Comparison of ENCODE assay signal across 23 cellular contexts in the genomic region with DNA sequence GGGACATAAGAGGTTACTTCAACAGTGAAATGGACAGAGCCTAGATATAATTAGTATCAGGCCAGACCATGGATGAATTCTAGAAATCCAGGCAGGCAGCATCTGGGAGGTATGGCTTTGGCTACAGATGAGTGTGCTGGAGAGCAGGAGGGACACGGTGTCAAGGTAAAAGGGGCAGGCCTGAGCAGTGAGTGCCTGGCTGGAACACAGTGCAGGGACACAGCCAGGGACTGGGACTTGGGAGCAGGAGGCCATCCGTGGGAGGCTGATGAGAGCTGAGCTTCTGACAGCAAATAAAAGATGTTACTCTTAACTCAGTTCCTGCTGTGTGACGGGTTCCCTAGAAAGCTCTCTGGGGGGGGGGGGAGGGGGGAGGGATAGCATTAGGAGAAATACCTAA. TPM values are rescaled to one million over a fixed set of nuclear protein-coding genes. Genes with fewer than 3 reads are reported as not detected.
DNase-seq lines count a peak whose midpoint lies in the region; ATAC-seq, FAIRE-seq and TF ChIP-seq lines count a peak whose summit lies in the region.
"Had no signal": no experiment of that assay in that cellular context is flagged by ENCODE, and none has a peak within 500 bp of the region (broad histone marks: within the 10 kb centered on the region; RNA-seq: fewer than 3 reads in every experiment).

No MANE protein-coding gene starts in this region.

- no peak overlapping the region for H4K91ac ChIP-seq in IMR-90 (ENCODE audit: insufficient read depth, low read depth, low read length)

- H3K4me3 ChIP-seq in IMR-90 (ENCODE audit: insufficient read depth, low read depth, low read length) (no peak overlapping the region), astrocyte (ENCODE audit: insufficient read depth, low read depth, low read length) (no peak overlapping the region), hepatocyte (no peak overlapping the region), suprapubic skin (no peak overlapping the region)
- H3K4me3 ChIP-seq: GM12878, SJSA1 had no signal

- DNase-seq in IMR-90 (no peak), astrocyte (ENCODE audit: low read depth) (no peak), hepatocyte (ENCODE audit: low spot score) (no peak), suprapubic skin (ENCODE audit: low spot score in 2 of 2) (no peak), NCI-H128 (lab: John Stamatoyannopoulos, UW; ENCODE audit: unreplicated experiment) (no peak), progenitor cell of endocrine pancreas (ENCODE audit: low spot score, unreplicated experiment) (no peak), MCF 10A (ENCODE audit: unreplicated experiment) (no peak), chondrocyte (ENCODE audit: low spot score) (no peak)
- DNase-seq: CD4-positive, CD25-positive, alpha-beta regulatory T cell; COR-L47; DMS 273 treated with DMSO at 0.1 percent for 48 hours; DND-41; H9; NCI-H1092 treated with DMSO at 0.1 percent for 48 hours; NCI-H146; NCI-H2029; NCI-H2227 treated with DMSO at 0.1 percent for 48 hours; NCI-H510A treated with DMSO at 0.1 percent for 48 hours; NCI-H82; OCI-M1 had no signal

- TF ChIP-seq POLR2A in IMR-90 (IDR thresholded peaks at IDR 0.05; ENCODE audit: low read depth, low read length) (no peak), suprapubic skin (IDR thresholded peaks at IDR 0.05) (no peak)

- H3K4ac ChIP-seq in IMR-90 (ENCODE audit: low read depth, low read length), result no peak overlapping the region

- no peak for TF ChIP-seq EP300 in suprapubic skin (IDR thresholded peaks at IDR 0.05)

- no TSS peak for BruUV-seq in IMR-90 (replicated peaks; lab: Mats Ljungman, UMichigan)
- no TSS peak for BruUV-seq in MCF 10A (replicated peaks; lab: Mats Ljungman, UMichigan)

- WGBS in IMR-90 (ENCODE audit: extremely low coverage in 2 of 2, insufficient read length in 1 of 2), 2 experiments, result 43% methylated on average over 1 of the region's 3 CpGs; no CpG with 5 or more reads in 1 of the 2 experiments
- 49% methylated on average over 3 of the region's 3 CpGs for WGBS in hepatocyte (ENCODE audit: low lambda C conversion rate, missing lambda C conversion rate)
- WGBS in suprapubic skin, result 58% methylated on average over 3 of the region's 3 CpGs

- 0 out of 2 replicates have a peak overlapping the region, but pooled peaks have one; percentile 48 for H2AK5ac ChIP-seq in IMR-90 (ENCODE audit: low read depth, low read length)

- H3K36me3 Mint-ChIP-seq in astrocyte (ENCODE audit: low read depth, unreplicated experiment) (peaks cover 2% of the 10 kb centered on the region), progenitor cell of endocrine pancreas (ENCODE audit: insufficient read depth) (no peaks in the 10 kb centered on the region), MCF 10A (ENCODE audit: insufficient read depth, unreplicated experiment) (peaks cover 7% of the 10 kb centered on the region), chondrocyte (ENCODE audit: low read depth) (no peaks in the 10 kb centered on the region)
- H3K36me3 Mint-ChIP-seq: CD4-positive, CD25-positive, alpha-beta regulatory T cell had no signal

- H3K4me2 ChIP-seq in IMR-90 (ENCODE audit: low read depth, low read length) (no peak overlapping the region), astrocyte (ENCODE audit: low read length) (no peak overlapping the region), hepatocyte (no peak overlapping the region)

- H3K18ac ChIP-seq in IMR-90 (ENCODE audit: low read depth, low read length), result no peak overlapping the region

- no peaks in the 10 kb centered on the region for H3K27me3 ChIP-seq in IMR-90 (ENCODE audit: control insufficient read depth, insufficient read depth, low read length)
- H3K27me3 ChIP-seq in astrocyte (ENCODE audit: insufficient read depth, low read length), result no peaks in the 10 kb centered on the region
- H3K27me3 ChIP-seq in hepatocyte, result no peaks in the 10 kb centered on the region
- no peaks in the 10 kb centered on the region for H3K27me3 ChIP-seq in suprapubic skin
- H3K27me3 ChIP-seq: SJSA1 had no signal

- no peak overlapping the region for H3K27ac ChIP-seq in IMR-90 (ENCODE audit: insufficient read depth, low read length)
- H3K27ac ChIP-seq in astrocyte (ENCODE audit: low read depth, low read length), result no peak overlapping the region
- H3K27ac ChIP-seq in hepatocyte, result peak overlapping the region; percentile 81
- H3K27ac ChIP-seq in suprapubic skin, result peak overlapping the region; percentile 88
- H3K27ac ChIP-seq: SJSA1 had no signal

- dilution Hi-C loops in IMR-90 (cut with HindIII; ENCODE audit: low sequenced_read_pairs, unreplicated experiment), result no loop called here

- peaks cover 4% of the 10 kb centered on the region for H3K9me1 ChIP-seq in IMR-90 (ENCODE audit: insufficient read depth, low read length)

- peaks cover 2% of the 10 kb centered on the region; the same call in 1 of the 2 replicates for H3K4me1 ChIP-seq in IMR-90 (ENCODE audit: control insufficient read depth, insufficient read depth, low read length)
- H3K4me1 ChIP-seq in astrocyte (ENCODE audit: insufficient read depth, low read length), result peaks cover 5% of the 10 kb centered on the region
- peaks cover 23% of the 10 kb centered on the region for H3K4me1 ChIP-seq in hepatocyte (ENCODE audit: insufficient read depth)
- peaks cover 52% of the 10 kb centered on the region for H3K4me1 ChIP-seq in suprapubic skin

- H4K20me1 ChIP-seq in IMR-90 (ENCODE audit: insufficient read depth, low read length), result no peaks in the 10 kb centered on the region
- no peaks in the 10 kb centered on the region for H4K20me1 ChIP-seq in astrocyte (ENCODE audit: insufficient read depth, low read length)
- H4K20me1 ChIP-seq in hepatocyte (ENCODE audit: insufficient read depth, poor library complexity, severe bottlenecking), result no peaks in the 10 kb centered on the region

- H2BK5ac ChIP-seq in IMR-90 (ENCODE audit: low read depth, low read length, poor library complexity, severe bottlenecking), result no peak overlapping the region

- no peak overlapping the region for H2BK120ac ChIP-seq in IMR-90 (ENCODE audit: low read depth, low read length)

- no peak overlapping the region for H4K8ac ChIP-seq in IMR-90 (ENCODE audit: low read depth in 2 of 2, low read length in 2 of 2)

- H2AFZ ChIP-seq in IMR-90 (replicated peaks; ENCODE audit: low read length, poor library complexity) (peak overlapping the region; percentile 0), astrocyte (ENCODE audit: low read depth, low read length) (no peak overlapping the region), hepatocyte (no peak overlapping the region)

- H3K9me3 ChIP-seq in IMR-90 (ENCODE audit: control insufficient read depth, insufficient read depth, low read length) (no peaks in the 10 kb centered on the region), astrocyte (ENCODE audit: insufficient read depth, low read depth, low read length) (no peaks in the 10 kb centered on the region), hepatocyte (ENCODE audit: low read depth) (no peaks in the 10 kb centered on the region), suprapubic skin (no peaks in the 10 kb centered on the region)
- H3K9me3 ChIP-seq: SJSA1 had no signal

- no peak overlapping the region for H3K14ac ChIP-seq in IMR-90 (replicated peaks; ENCODE audit: low read depth, low read length)

- no peak overlapping the region for H3K23ac ChIP-seq in IMR-90 (ENCODE audit: low read depth, low read length)

- intact Hi-C loops in IMR-90 (cut with micrococcal nuclease) (no loop called here), MCF 10A (cut with micrococcal nuclease) (no loop called here)

- H3K9me2 ChIP-seq in hepatocyte (replicated peaks; ENCODE audit: insufficient read depth), result no peaks in the 10 kb centered on the region

- H3K9me3 Mint-ChIP-seq in astrocyte (ENCODE audit: unreplicated experiment), result no peaks in the 10 kb centered on the region
- no peaks in the 10 kb centered on the region for H3K9me3 Mint-ChIP-seq in progenitor cell of endocrine pancreas (ENCODE audit: low read depth)
- H3K9me3 Mint-ChIP-seq in MCF 10A (ENCODE audit: unreplicated experiment), result no peaks in the 10 kb centered on the region
- no peaks in the 10 kb centered on the region for H3K9me3 Mint-ChIP-seq in chondrocyte (ENCODE audit: low read depth)
- H3K9me3 Mint-ChIP-seq: H9 had no signal

- FAIRE-seq in astrocyte (lab: Jason Lieb, UNC), result no peak
- FAIRE-seq: GM12878 had no signal

- POLR2A ChIA-PET in IMR-90 (lab: Charles Lee; ENCODE audit: unreplicated experiment), result no interaction called here
- POLR2A ChIA-PET in MCF 10A (lab: Yijun Ruan, JAX), result interaction anchor here (4.0 kb wide), 1 partner anchor 12 kb away, joined by 41 read pairs; no protein-coding TSS in a partner anchor

- in situ Hi-C loops in IMR-90 (cut with MboI; ENCODE audit: low sequenced_read_pairs), result no loop called here

- ATAC-seq in IMR-90 (ENCODE audit: low read depth), result no peak
- ATAC-seq: GM12878, Right ventricle myocardium inferior had no signal

- H3K56ac ChIP-seq in IMR-90 (ENCODE audit: extremely low read depth, insufficient read depth, low read length), result no peak overlapping the region

- no peaks in the 10 kb centered on the region for H3K36me3 ChIP-seq in IMR-90 (ENCODE audit: control insufficient read depth, insufficient read depth, low read length)
- no peaks in the 10 kb centered on the region for H3K36me3 ChIP-seq in astrocyte (ENCODE audit: insufficient read depth, low read length)
- no peaks in the 10 kb centered on the region for H3K36me3 ChIP-seq in hepatocyte (replicated peaks; ENCODE audit: insufficient read depth, low read depth)
- H3K36me3 ChIP-seq in suprapubic skin, result no peaks in the 10 kb centered on the region
- H3K36me3 ChIP-seq: SJSA1 had no signal

- CTCF ChIA-PET in IMR-90 (lab: Yijun Ruan, JAX), result no interaction called here
- CTCF ChIA-PET in MCF 10A (lab: Yijun Ruan, JAX), result no interaction called here

- no peak overlapping the region for H2AK9ac ChIP-seq in IMR-90 (replicated peaks; ENCODE audit: low read depth, low read length, poor library complexity)

- peaks cover 8% of the 10 kb centered on the region for H3K27me3 Mint-ChIP-seq in astrocyte (ENCODE audit: low read depth, unreplicated experiment)
- H3K27me3 Mint-ChIP-seq in progenitor cell of endocrine pancreas, result peaks cover 6% of the 10 kb centered on the region
- no peaks in the 10 kb centered on the region for H3K27me3 Mint-ChIP-seq in MCF 10A (ENCODE audit: insufficient read depth, unreplicated experiment)
- H3K27me3 Mint-ChIP-seq in chondrocyte (ENCODE audit: low read depth), result no peaks in the 10 kb centered on the region

- H3K79me1 ChIP-seq in IMR-90 (ENCODE audit: low read depth in 1 of 2, low read length in 2 of 2), result no peaks in the 10 kb centered on the region

- H4K5ac ChIP-seq in IMR-90 (ENCODE audit: low read depth, low read length), result no peak overlapping the region

- H3K4me1 Mint-ChIP-seq in astrocyte (ENCODE audit: low read depth, unreplicated experiment), result peaks cover 11% of the 10 kb centered on the region
- H3K4me1 Mint-ChIP-seq in progenitor cell of endocrine pancreas (ENCODE audit: low read depth), result peaks cover 13% of the 10 kb centered on the region
- H3K4me1 Mint-ChIP-seq in MCF 10A (ENCODE audit: insufficient read depth, unreplicated experiment), result peaks cover 16% of the 10 kb centered on the region
- H3K4me1 Mint-ChIP-seq in chondrocyte (ENCODE audit: low read depth), result peaks cover 18% of the 10 kb centered on the region

- H2BK15ac ChIP-seq in IMR-90 (ENCODE audit: low read depth, low read length), result no peak overlapping the region

- H3K79me2 ChIP-seq in astrocyte (ENCODE audit: insufficient read depth, low read length) (no peaks in the 10 kb centered on the region), hepatocyte (no peaks in the 10 kb centered on the region)

- TF ChIP-seq CTCF in IMR-90 (conservative IDR thresholded peaks at IDR 0.05; ENCODE audit: low read depth, low read length) (no peak), astrocyte (IDR thresholded peaks at IDR 0.05; ENCODE audit: insufficient read depth, low read depth, low read length) (no peak), hepatocyte (IDR thresholded peaks at IDR 0.05; ENCODE audit: poor library complexity) (no peak), suprapubic skin (IDR thresholded peaks at IDR 0.05) (no peak), progenitor cell of endocrine pancreas (IDR thresholded peaks at IDR 0.05; ENCODE audit: unreplicated experiment) (no peak), MCF 10A (IDR thresholded peaks at IDR 0.05; ENCODE audit: unreplicated experiment) (no peak), chondrocyte (IDR thresholded peaks at IDR 0.05) (no peak)

- no peak for TF ChIP-seq RAD21 in IMR-90 (IDR thresholded peaks at IDR 0.05; ENCODE audit: low read length)

- H3K27ac Mint-ChIP-seq in astrocyte (ENCODE audit: unreplicated experiment) (no peak overlapping the region), progenitor cell of endocrine pancreas (no peak overlapping the region), MCF 10A (ENCODE audit: low read depth, unreplicated experiment) (no peak overlapping the region), chondrocyte (ENCODE audit: unreplicated experiment) (no peak overlapping the region)
- H3K27ac Mint-ChIP-seq: CD4-positive, CD25-positive, alpha-beta regulatory T cell; H9 had no signal

- no peak overlapping the region for H3K9ac ChIP-seq in IMR-90 (ENCODE audit: low read depth, low read length)
- H3K9ac ChIP-seq in astrocyte (ENCODE audit: low read length), result no peak overlapping the region

- H2BK20ac ChIP-seq in IMR-90 (ENCODE audit: low read depth, low read length), result no peak overlapping the region

- peak overlapping the region; percentile 40 for H3K4me3 Mint-ChIP-seq in astrocyte (ENCODE audit: unreplicated experiment)
- H3K4me3 Mint-ChIP-seq in progenitor cell of endocrine pancreas (ENCODE audit: low read depth), result no peak overlapping the region
- no peak overlapping the region for H3K4me3 Mint-ChIP-seq in MCF 10A (ENCODE audit: unreplicated experiment)
- H3K4me3 Mint-ChIP-seq in chondrocyte (ENCODE audit: unreplicated experiment), result no peak overlapping the region
- H3K4me3 Mint-ChIP-seq: CD4-positive, CD25-positive, alpha-beta regulatory T cell; H9 had no signal

RNA-seq across cellular contexts. Expression of a gene that starts 13.6 kb away (rescaled TPM):
- 84.4 and 145 TPM in 2 replicates for total RNA-seq in IMR-90 (2012; rRNA removed)
- polyA plus RNA-seq in IMR-90 (2012; rRNA removed), result 171 and 200 TPM in 2 replicates
- polyA plus RNA-seq in IMR-90 (2012; cell fraction: cytosol; rRNA removed), result 106 and 210 TPM in 2 replicates
- polyA plus RNA-seq in IMR-90 (2012; cell fraction: nucleus; rRNA removed; ENCODE audit: low replicate concordance), result 122 and 127 TPM in 2 replicates
- total RNA-seq in astrocyte, result 37.4 and 48.3 TPM in 2 replicates
- 461 and 534 TPM in 2 replicates for total RNA-seq in hepatocyte
- 690 and 766 TPM in 2 replicates for polyA plus RNA-seq in hepatocyte
- 100 to 1,000 TPM; 448 to 713 (median 594) TPM for total RNA-seq in suprapubic skin
- total RNA-seq in progenitor cell of endocrine pancreas, result 27.0 and 49.3 TPM in 2 replicates
- total RNA-seq in MCF 10A (2022), result 154 and 178 TPM in 2 replicates
- total RNA-seq in chondrocyte, result 53.5 to 56.2 TPM (median 54.1 TPM) in 3 replicates

Comparison
In these comparisons a context has a peak if more than half of its experiments do, and no peak if none do; other contexts are left out.
1. H3K27ac ChIP-seq: peak in hepatocyte (single experiment) and suprapubic skin (single experiment); none in IMR-90 (single experiment) and astrocyte (single experiment).